Comparison of ENCODE assay signal across 8 cellular contexts in the genomic region with DNA sequence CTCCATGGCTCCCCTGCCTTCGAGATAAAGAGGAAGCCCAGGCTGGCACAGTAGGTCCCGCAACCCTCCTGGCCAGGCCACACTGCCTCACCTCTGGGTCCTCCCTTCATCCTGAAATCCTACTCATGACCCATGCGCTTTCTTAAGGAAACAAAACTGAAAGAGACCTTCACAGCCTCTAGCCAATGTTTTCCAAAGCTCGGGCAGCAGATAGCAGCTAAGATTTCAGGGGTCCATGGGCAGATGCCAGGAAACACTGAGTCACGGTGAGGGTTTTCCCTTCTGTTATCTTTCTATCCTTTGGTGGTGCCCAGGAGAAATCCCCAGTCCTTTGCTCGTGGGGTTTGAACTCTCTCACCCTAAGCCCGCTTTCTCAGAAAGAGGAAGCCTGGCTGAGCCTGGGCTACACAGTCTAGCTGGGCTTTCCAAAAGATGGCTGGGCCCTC. TPM values are rescaled to one million over a fixed set of nuclear protein-coding genes. Genes with fewer than 3 reads are reported as not detected.
DNase-seq lines count a peak whose midpoint lies in the region; TF ChIP-seq lines count a peak whose summit lies in the region.

No MANE protein-coding gene starts in this region.

- H3K9me3 Mint-ChIP-seq in chondrocyte (ENCODE audit: low read depth), result no peaks in the 10 kb centered on the region

- peak; percentile 43 for DNase-seq in activated CD4-positive, alpha-beta T cell treated with anti-CD3 and anti-CD28 coated beads for 48 hours
- DNase-seq in activated CD4-positive, alpha-beta T cell treated with anti-CD3 and anti-CD28 coated beads, Interleukin-2, amount 50 U/mL, for 1 hour, result no peak
- DNase-seq in Kasumi-1 (lab: John Stamatoyannopoulos, UW) (peak; percentile 28 to 30), chondrocyte (ENCODE audit: low spot score) (no peak), superior temporal gyrus (ENCODE audit: extremely low spot score) (no peak), NOMO-1 treated with DMSO at 0.1 percent for 48 hours (lab: John Stamatoyannopoulos, UW; ENCODE audit: unreplicated experiment) (no peak)
- peak; percentile 28 to 32 for DNase-seq in stimulated activated CD8-positive, alpha-beta memory T cell treated with anti-CD3 and anti-CD28 coated beads, Interleukin-2, amount 100 ng/mL, for 48 hours (ENCODE audit: low read depth in 2 of 2)
- no peak for DNase-seq in activated CD4-positive, CD25-positive, alpha-beta regulatory T cell (lab: John Stamatoyannopoulos, UW)

- H3K27ac Mint-ChIP-seq in chondrocyte (ENCODE audit: unreplicated experiment), result peak overlapping the region; percentile 81

- H3K36me3 Mint-ChIP-seq in chondrocyte (ENCODE audit: low read depth), result no peaks in the 10 kb centered on the region

- peaks cover 13% of the 10 kb centered on the region for H3K4me1 Mint-ChIP-seq in chondrocyte (ENCODE audit: low read depth)

- H3K4me3 Mint-ChIP-seq in chondrocyte (ENCODE audit: unreplicated experiment), result no peak overlapping the region

- TF ChIP-seq CTCF in chondrocyte (IDR thresholded peaks at IDR 0.05), result no peak

- no peaks in the 10 kb centered on the region for H3K27me3 Mint-ChIP-seq in chondrocyte (ENCODE audit: low read depth)

RNA-seq across cellular contexts. Expression of gene TTC39A, which starts 26.6 kb away (rescaled TPM):
- total RNA-seq in chondrocyte, result 1.4 to 4.0 TPM (median 2.3 TPM) in 3 replicates

Comparison
In these comparisons a context has a peak if more than half of its experiments do, and no peak if none do; other contexts are left out.
1. DNase-seq: peak in activated CD4-positive, alpha-beta T cell treated with anti-CD3 and anti-CD28 coated beads for 48 hours (single experiment), Kasumi-1 (2 of 2) and stimulated activated CD8-positive, alpha-beta memory T cell treated with anti-CD3 and anti-CD28 coated beads, Interleukin-2, amount 100 ng/mL, for 48 hours (2 of 2); none in activated CD4-positive, alpha-beta T cell treated with anti-CD3 and anti-CD28 coated beads, Interleukin-2, amount 50 U/mL, for 1 hour (single experiment), chondrocyte (single experiment), activated CD4-positive, CD25-positive, alpha-beta regulatory T cell (0 of 4), superior temporal gyrus (single experiment) and NOMO-1 treated with DMSO at 0.1 percent for 48 hours (single experiment).